In the genomic region with DNA sequence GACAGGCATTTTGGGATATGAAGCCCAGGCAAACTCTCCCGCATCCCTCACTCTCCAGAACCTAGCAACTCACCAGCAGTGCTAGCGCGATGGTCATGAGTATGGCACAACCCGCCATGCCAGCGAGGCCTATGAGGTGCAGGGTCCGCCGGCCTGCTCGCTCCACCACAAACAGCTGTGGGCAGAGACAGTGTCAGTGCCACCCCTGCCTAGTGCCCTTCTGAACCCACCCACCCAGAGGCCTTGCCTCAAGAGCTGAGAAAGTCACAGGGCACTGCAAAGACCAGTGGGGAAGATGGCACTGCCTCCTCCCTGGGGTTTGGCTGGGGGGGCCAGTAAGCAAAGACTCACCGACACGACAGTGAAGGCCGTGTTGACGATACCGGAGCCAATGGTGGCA, we compare ENCODE assay signal across 18 cellular contexts. TPM values are rescaled to one million over a fixed set of nuclear protein-coding genes. Genes with fewer than 3 reads are reported as not detected.
A peak's percentile ranks its signal among the peaks of the same experiment; 100 is the strongest.
DNase-seq lines count a peak whose midpoint lies in the region; ATAC-seq and TF ChIP-seq lines count a peak whose summit lies in the region.
"Had no signal": no experiment of that assay in that cellular context is flagged by ENCODE, and none has a peak within 500 bp of the region (broad histone marks: within the 10 kb centered on the region; RNA-seq: fewer than 3 reads in every experiment).

No MANE protein-coding gene starts in this region.

- peaks cover 48% of the 10 kb centered on the region for H3K4me1 Mint-ChIP-seq in activated CD4-positive, alpha-beta memory T cell treated with anti-CD3 and anti-CD28 coated beads for 36 hours (ENCODE audit: low read depth)
- H3K4me1 Mint-ChIP-seq in type B pancreatic cell (ENCODE audit: unreplicated experiment): peaks cover 27% of the 10 kb centered on the region

- intact Hi-C loops in cardiac septum (cut with DNase I) (no loop called here), Right ventricle myocardium inferior (cut with DNase I) (no loop called here), right lobe of liver (cut with DNase I) (no loop called here)
- intact Hi-C loops in activated CD4-positive, alpha-beta memory T cell treated with anti-CD3 and anti-CD28 coated beads for 36 hours (cut with micrococcal nuclease): loop anchor here (10.0 kb wide), 1 partner anchor 114 kb away; the partner anchor contains the start of genes ERMAP and SVBP

- H3K4me3 Mint-ChIP-seq in activated CD4-positive, alpha-beta memory T cell treated with anti-CD3 and anti-CD28 coated beads for 36 hours: no peak overlapping the region
- no peak overlapping the region for H3K4me3 Mint-ChIP-seq in type B pancreatic cell
- H3K4me3 Mint-ChIP-seq: brain had no signal

- ATAC-seq in Right ventricle myocardium inferior (no peak), right lobe of liver (no peak)
- ATAC-seq: left colon had no signal

- H3K9me3 ChIP-seq in right lobe of liver: no peaks in the 10 kb centered on the region

- H3K27me3 ChIP-seq in right lobe of liver: no peaks in the 10 kb centered on the region

- no peaks in the 10 kb centered on the region for H3K4me1 ChIP-seq in right lobe of liver

- WGBS in right lobe of liver (ENCODE audit: insufficient coverage, low coverage, low lambda C conversion rate, missing lambda C conversion rate): 90% methylated on average over 4 of the region's 13 CpGs

- peaks cover 58% of the 10 kb centered on the region for H3K36me3 Mint-ChIP-seq in activated CD4-positive, alpha-beta memory T cell treated with anti-CD3 and anti-CD28 coated beads for 36 hours
- peaks cover 35% of the 10 kb centered on the region for H3K36me3 Mint-ChIP-seq in type B pancreatic cell

- no peak for TF ChIP-seq POLR2A in right lobe of liver (IDR thresholded peaks at IDR 0.05)

- peaks cover 0 to 4% (median 0%) of the 10 kb centered on the region in 4 donors for H3K36me3 ChIP-seq in right lobe of liver

- no peak overlapping the region for H3K4me3 ChIP-seq in right lobe of liver

- no peak overlapping the region for H3K27ac ChIP-seq in right lobe of liver

- H3K27me3 Mint-ChIP-seq in activated CD4-positive, alpha-beta memory T cell treated with anti-CD3 and anti-CD28 coated beads for 36 hours: no peaks in the 10 kb centered on the region
- H3K27me3 Mint-ChIP-seq in type B pancreatic cell: peaks cover 8% of the 10 kb centered on the region
- H3K27me3 Mint-ChIP-seq: brain had no signal

- POLR2A ChIA-PET in activated CD4-positive, alpha-beta memory T cell treated with anti-CD3 and anti-CD28 coated beads for 36 hours (lab: Charles Lee): no interaction called here

- DNase-seq in cardiac septum (ENCODE audit: low spot score) (peak; percentile 70), Right ventricle myocardium inferior (ENCODE audit: missing footprints) (no peak), right lobe of liver (peak in 2 of 3 donors; percentile 10 to 42), type B pancreatic cell (ENCODE audit: extremely low spot score, unreplicated experiment) (no peak), GM19240 (ENCODE audit: insufficient read length, low spot score) (no peak), H4 (ENCODE audit: low spot score) (no peak), CD1c-positive myeloid dendritic cell (ENCODE audit: extremely low spot score) (no peak)
- peak; percentile 7 for DNase-seq in activated CD4-positive, alpha-beta memory T cell treated with anti-CD3 and anti-CD28 coated beads for 36 hours
- DNase-seq: activated gamma-delta T cell; hypothalamus; KG1; left colon; NCI-H1092; NCI-H2171; NK-92 treated with Interleukin-12 subunit alpha and Interleukin-12 subunit beta, amount 100 ng/mL, for 24 hours; Right ventricle myocardium superior; T-helper 9 cell had no signal

- TF ChIP-seq CTCF in right lobe of liver (IDR thresholded peaks at IDR 0.05) (no peak), type B pancreatic cell (conservative IDR thresholded peaks at IDR 0.05) (no peak)

- H3K27ac Mint-ChIP-seq in activated CD4-positive, alpha-beta memory T cell treated with anti-CD3 and anti-CD28 coated beads for 36 hours: peak overlapping the region; percentile 57
- H3K27ac Mint-ChIP-seq in type B pancreatic cell: peak overlapping the region; percentile 95

- CTCF ChIA-PET in activated CD4-positive, alpha-beta memory T cell treated with anti-CD3 and anti-CD28 coated beads for 36 hours (lab: Charles Lee): no interaction called here

- no peaks in the 10 kb centered on the region for H3K9me3 Mint-ChIP-seq in activated CD4-positive, alpha-beta memory T cell treated with anti-CD3 and anti-CD28 coated beads for 36 hours
- H3K9me3 Mint-ChIP-seq in type B pancreatic cell: no peaks in the 10 kb centered on the region
- H3K9me3 Mint-ChIP-seq: brain had no signal

RNA-seq across cellular contexts. Expression of gene SLC2A1, which starts 29.8 kb away (rescaled TPM):
- 31.9 TPM for total RNA-seq in cardiac septum
- 46.4 TPM for total RNA-seq in Right ventricle myocardium inferior
- total RNA-seq in activated CD4-positive, alpha-beta memory T cell treated with anti-CD3 and anti-CD28 coated beads for 36 hours: 10 to 100 TPM; 67.6 to 73.6 TPM
- 10 to 100 TPM in 1 of 6 experiments, 1 to 10 TPM in 4, under 1 TPM in 1; 0.74 to 34.3 (median 5.8) TPM for total RNA-seq in right lobe of liver
- total RNA-seq in type B pancreatic cell (ENCODE audit: low replicate concordance): 192 and 706 TPM in 2 replicates
- 372 and 398 TPM in 2 replicates for total RNA-seq in H4 (2014; rRNA removed; shearing (Covaris generic))

Comparison
In these comparisons a context has a peak if more than half of its experiments do, and no peak if none do; other contexts are left out.
1. DNase-seq: peak in cardiac septum (single experiment), activated CD4-positive, alpha-beta memory T cell treated with anti-CD3 and anti-CD28 coated beads for 36 hours (single experiment) and right lobe of liver (2 of 3); none in Right ventricle myocardium inferior (single experiment), type B pancreatic cell (single experiment), GM19240 (single experiment), H4 (single experiment) and CD1c-positive myeloid dendritic cell (single experiment).